Comparison of ENCODE assay signal across 12 cellular contexts in genomic region chr15:45612790-45613415, GRCh38. TPM values are rescaled to one million over a fixed set of nuclear protein-coding genes. Genes with fewer than 3 reads are reported as not detected.
DNase-seq lines count a peak whose midpoint lies in the region; ATAC-seq and TF ChIP-seq lines count a peak whose summit lies in the region.
"Had no signal": no experiment of that assay in that cellular context is flagged by ENCODE, and none has a peak within 500 bp of the region (broad histone marks: within the 10 kb centered on the region; RNA-seq: fewer than 3 reads in every experiment).

No MANE protein-coding gene starts in this region.

- H3K27me3 ChIP-seq in endocrine pancreas (ENCODE audit: control insufficient read depth, insufficient read depth, low read length), result no peaks in the 10 kb centered on the region
- no peaks in the 10 kb centered on the region for H3K27me3 ChIP-seq in vagina
- H3K27me3 ChIP-seq: body of pancreas had no signal

- intact Hi-C loops in vagina (cut with DNase I), result no loop called here

- no peak overlapping the region for H3K27ac ChIP-seq in vagina
- H3K27ac ChIP-seq: body of pancreas, SK-N-MC, skin epidermis had no signal

- peak overlapping the region; percentile 19 for H3K27ac Mint-ChIP-seq in activated T-cell treated with anti-CD3 and anti-CD28 coated beads, Interleukin-2, amount 50 U/mL, for 24 hours
- H3K27ac Mint-ChIP-seq in stimulated activated effector memory CD8-positive, alpha-beta T cell treated with anti-CD3 and anti-CD28 coated beads, Interleukin-12 subunit alpha, Interleukin-12 subunit beta, amount 100 ng/mL, for 72 hours, result no peak overlapping the region

- no peaks in the 10 kb centered on the region for H3K9me3 Mint-ChIP-seq in activated T-cell treated with anti-CD3 and anti-CD28 coated beads, Interleukin-2, amount 50 U/mL, for 24 hours
- H3K9me3 Mint-ChIP-seq in stimulated activated effector memory CD8-positive, alpha-beta T cell treated with anti-CD3 and anti-CD28 coated beads, Interleukin-12 subunit alpha, Interleukin-12 subunit beta, amount 100 ng/mL, for 72 hours, result no peaks in the 10 kb centered on the region

- no peak for TF ChIP-seq POLR2A in vagina (IDR thresholded peaks at IDR 0.05)

- TF ChIP-seq CTCF in vagina (IDR thresholded peaks at IDR 0.05), result no peak

- no peak overlapping the region for H3K4me3 Mint-ChIP-seq in activated T-cell treated with anti-CD3 and anti-CD28 coated beads, Interleukin-2, amount 50 U/mL, for 24 hours
- H3K4me3 Mint-ChIP-seq in stimulated activated effector memory CD8-positive, alpha-beta T cell treated with anti-CD3 and anti-CD28 coated beads, Interleukin-12 subunit alpha, Interleukin-12 subunit beta, amount 100 ng/mL, for 72 hours, result no peak overlapping the region

- peaks cover 9% of the 10 kb centered on the region for H3K4me1 Mint-ChIP-seq in activated T-cell treated with anti-CD3 and anti-CD28 coated beads, Interleukin-2, amount 50 U/mL, for 24 hours (ENCODE audit: low read depth)
- peaks cover 7% of the 10 kb centered on the region for H3K4me1 Mint-ChIP-seq in stimulated activated effector memory CD8-positive, alpha-beta T cell treated with anti-CD3 and anti-CD28 coated beads, Interleukin-12 subunit alpha, Interleukin-12 subunit beta, amount 100 ng/mL, for 72 hours

- no peak overlapping the region for H3K9ac ChIP-seq in endocrine pancreas (ENCODE audit: control insufficient read depth, insufficient read depth, low read length)

- H3K4me3 ChIP-seq in endocrine pancreas (ENCODE audit: control insufficient read depth, insufficient read depth, low read length) (peak overlapping the region; percentile 14), vagina (no peak overlapping the region)
- H3K4me3 ChIP-seq: body of pancreas, SK-N-MC, skin epidermis had no signal

- no peak for DNase-seq in activated T-cell treated with anti-CD3 and anti-CD28 coated beads, Interleukin-2, amount 50 U/mL, for 24 hours
- DNase-seq in activated T-cell treated with anti-CD3 and anti-CD28 coated beads for 4 hours (no peak), NCI-H524 treated with DMSO at 0.1 percent for 48 hours (lab: John Stamatoyannopoulos, UW) (peak; percentile 13), NCI-H1048 (lab: John Stamatoyannopoulos, UW) (no peak), vagina (ENCODE audit: extremely low spot score in 2 of 2) (no peak)
- DNase-seq in stimulated activated effector memory CD8-positive, alpha-beta T cell treated with anti-CD3 and anti-CD28 coated beads, Interleukin-12 subunit alpha, Interleukin-12 subunit beta, amount 100 ng/mL, for 72 hours (ENCODE audit: low spot score in 2 of 2), result no peak
- DNase-seq in central memory CD4-positive, alpha-beta T cell, result no peak
- DNase-seq: body of pancreas, NCI-H2107 had no signal

- peaks cover 14% of the 10 kb centered on the region for H3K36me3 Mint-ChIP-seq in activated T-cell treated with anti-CD3 and anti-CD28 coated beads, Interleukin-2, amount 50 U/mL, for 24 hours (ENCODE audit: low read depth)
- peaks cover 19% of the 10 kb centered on the region for H3K36me3 Mint-ChIP-seq in stimulated activated effector memory CD8-positive, alpha-beta T cell treated with anti-CD3 and anti-CD28 coated beads, Interleukin-12 subunit alpha, Interleukin-12 subunit beta, amount 100 ng/mL, for 72 hours

- H3K36me3 ChIP-seq in endocrine pancreas (ENCODE audit: control insufficient read depth, insufficient read depth, low read length), result no peaks in the 10 kb centered on the region
- peaks cover 0 to 9% of the 10 kb centered on the region in 2 donors for H3K36me3 ChIP-seq in vagina

- no peaks in the 10 kb centered on the region for H3K27me3 Mint-ChIP-seq in activated T-cell treated with anti-CD3 and anti-CD28 coated beads, Interleukin-2, amount 50 U/mL, for 24 hours

- H3K4me1 ChIP-seq in endocrine pancreas (ENCODE audit: control insufficient read depth, insufficient read depth, low read length), result no peaks in the 10 kb centered on the region
- no peaks in the 10 kb centered on the region for H3K4me1 ChIP-seq in vagina
- H3K4me1 ChIP-seq: body of pancreas had no signal

- H3K9me3 ChIP-seq in endocrine pancreas (ENCODE audit: control insufficient read depth, low read length) (no peaks in the 10 kb centered on the region), vagina (no peaks in the 10 kb centered on the region)
- H3K9me3 ChIP-seq: body of pancreas had no signal

- ATAC-seq in stimulated activated effector memory CD8-positive, alpha-beta T cell treated with anti-CD3 and anti-CD28 coated beads, Interleukin-12 subunit alpha, Interleukin-12 subunit beta, amount 100 ng/mL, for 72 hours, result peak; percentile 58
- ATAC-seq: body of pancreas had no signal

RNA-seq across cellular contexts. Expression of gene SQOR, which starts 21.9 kb away (rescaled TPM):
- total RNA-seq in vagina, result 52.8 TPM

RNA-seq across cellular contexts. Expression of gene BLOC1S6, which starts 25.7 kb away (rescaled TPM):
- total RNA-seq in vagina, result 45.2 TPM
